Comparison of ENCODE assay signal across 13 cellular contexts in the genomic region with DNA sequence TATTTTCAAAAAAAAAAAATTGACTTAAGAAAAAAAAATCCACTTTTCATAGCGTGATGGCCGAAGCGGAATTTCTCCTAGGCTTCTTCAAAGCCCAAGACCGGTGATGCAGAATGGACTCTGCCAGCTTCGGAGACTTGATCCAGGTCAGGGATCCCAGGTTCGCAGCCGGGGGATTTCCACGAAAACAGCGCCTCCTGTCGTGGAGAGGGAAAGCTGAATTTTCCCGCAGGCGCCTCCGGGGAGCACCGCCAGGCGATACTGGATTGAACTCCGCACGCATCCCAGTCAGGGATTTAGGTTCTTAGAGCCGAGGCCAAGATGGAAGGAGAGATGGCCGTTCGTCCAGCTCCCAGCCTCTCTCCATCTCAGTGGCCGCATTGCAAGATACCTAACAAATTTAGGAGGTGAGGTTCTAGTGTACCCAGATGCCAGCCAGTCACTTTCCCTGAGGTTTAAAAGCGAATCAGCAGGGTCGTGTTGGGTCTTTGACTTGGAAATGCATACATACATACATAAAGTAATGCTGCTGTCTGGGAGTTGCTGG. TPM values are rescaled to one million over a fixed set of nuclear protein-coding genes. Genes with fewer than 3 reads are reported as not detected.
DNase-seq lines count a peak whose midpoint lies in the region; ATAC-seq and TF ChIP-seq lines count a peak whose summit lies in the region.
"Had no signal": no experiment of that assay in that cellular context is flagged by ENCODE, and none has a peak within 500 bp of the region (broad histone marks: within the 10 kb centered on the region; RNA-seq: fewer than 3 reads in every experiment).

No MANE protein-coding gene starts in this region.

- peaks cover 54% of the 10 kb centered on the region for H3K4me1 Mint-ChIP-seq in WTC11
- H3K4me1 Mint-ChIP-seq in immature natural killer cell = peaks cover 11 to 24% of the 10 kb centered on the region in 2 donors
- peaks cover 14 to 40% (median 34%) of the 10 kb centered on the region in 3 donors for H3K4me1 Mint-ChIP-seq in T-cell

- peak overlapping the region; percentile 69 for H3K4me3 Mint-ChIP-seq in WTC11
- peak overlapping the region in 3 of 5 donors; percentile 7 to 21 (median 13) for H3K4me3 Mint-ChIP-seq in immature natural killer cell
- H3K4me3 Mint-ChIP-seq in T-cell = peak overlapping the region in 1 of 3 donors; percentile 45

- H3K27me3 ChIP-seq in right cardiac atrium (ENCODE audit: control insufficient read depth, insufficient read depth) = peaks cover 4% of the 10 kb centered on the region
- H3K27me3 ChIP-seq in heart right ventricle = peaks cover 44 to 99% (median 98%) of the 10 kb centered on the region in 7 donors
- H3K27me3 ChIP-seq in upper lobe of left lung = peaks cover 2 to 63% (median 36%) of the 10 kb centered on the region in 4 donors

- no peak overlapping the region for H3K27ac Mint-ChIP-seq in WTC11
- H3K27ac Mint-ChIP-seq in immature natural killer cell = no peak overlapping the region
- no peak overlapping the region for H3K27ac Mint-ChIP-seq in T-cell

- H3K4me1 ChIP-seq in right cardiac atrium (ENCODE audit: control insufficient read depth, insufficient read depth, low read length) (peaks cover 2% of the 10 kb centered on the region), heart right ventricle (peaks cover 3 to 48% (median 42%) of the 10 kb centered on the region in 9 donors), upper lobe of left lung (peaks cover 26 to 58% (median 40%) of the 10 kb centered on the region in 4 donors)

- POLR2A ChIA-PET in WTC11 (lab: Charles Lee) (interaction anchor here (1.0 kb wide), 1 partner anchor 10 kb away, joined by 4 read pairs; no protein-coding TSS in a partner anchor), T-cell (lab: Charles Lee) (no interaction called here)

- TF ChIP-seq POLR2A in upper lobe of left lung (IDR thresholded peaks at IDR 0.05) = no peak

- WGBS in right cardiac atrium = 6% methylated on average over 23 of the region's 23 CpGs
- 3 to 5% methylated on average over 23 of the region's 23 CpGs for WGBS in heart right ventricle, 2 donors
- WGBS in upper lobe of left lung, 2 donors = 8 to 14% methylated on average over 15 to 23 of the region's 23 CpGs

- intact Hi-C loops in right cardiac atrium (cut with DNase I) (no loop called here), heart right ventricle (cut with DNase I) (loop anchor here in 1 of 10 donors (10.0 kb wide), 1 partner anchor 343 kb away; no protein-coding TSS in a partner anchor)

- H3K36me3 Mint-ChIP-seq in WTC11 (no peaks in the 10 kb centered on the region), immature natural killer cell (peaks cover 0 to 10% (median 9%) of the 10 kb centered on the region in 3 donors), T-cell (no peaks in the 10 kb centered on the region)

- TF ChIP-seq EP300 in upper lobe of left lung (IDR thresholded peaks at IDR 0.05) = no peak

- CTCF ChIA-PET in WTC11 (lab: Charles Lee) = interaction anchor here (0.5 to 4.6 kb wide), 13 partner anchors 10 to 1077 kb away, joined by 3 to 17 read pairs (median 3); no protein-coding TSS in a partner anchor
- CTCF ChIA-PET in T-cell (lab: Charles Lee) = no interaction called here

- no peak for ATAC-seq in right cardiac atrium
- no peak for ATAC-seq in heart right ventricle
- ATAC-seq in WTC11 = no peak; the same call in 1 of the 2 replicates
- no peak for ATAC-seq in upper lobe of left lung (ENCODE audit: low FRiP score in 2 of 2)
- ATAC-seq in HG03135 (IDR thresholded peaks at IDR 0.05; ENCODE audit: unreplicated experiment) = no peak
- no peak for ATAC-seq in T-cell (replicated peaks in 1 of 4)

- H3K9me3 ChIP-seq in right cardiac atrium (ENCODE audit: control insufficient read depth, low read length) (no peaks in the 10 kb centered on the region), heart right ventricle (no peaks in the 10 kb centered on the region), upper lobe of left lung (no peaks in the 10 kb centered on the region)
- H3K9me3 ChIP-seq: pancreas had no signal

- DNase-seq in right cardiac atrium (peak in 1 of 3 donors; percentile 14), heart right ventricle (no peak), WTC11 (ENCODE audit: low spot score) (peak; percentile 72), immature natural killer cell (no peak), upper lobe of left lung (peak; percentile 30 to 54), cerebellar cortex (ENCODE audit: low spot score) (no peak), T-cell (no peak)
- DNase-seq: activated CD4-positive, alpha-beta T cell treated with anti-CD3 and anti-CD28 coated beads for 4 hours; Calu3; effector CD8-positive, alpha-beta T cell had no signal

- peak in 1 of 9 donors; percentile 19 for TF ChIP-seq CTCF in heart right ventricle (IDR thresholded peaks at IDR 0.05)
- TF ChIP-seq CTCF in WTC11 (IDR thresholded peaks at IDR 0.05) = peak; percentile 58; the same call in 1 of the 2 replicates
- TF ChIP-seq CTCF in upper lobe of left lung (IDR thresholded peaks at IDR 0.05) = peak in 4 of 6 experiments; percentile 18 to 57 (median 39)

- peaks cover 96% of the 10 kb centered on the region for H3K27me3 Mint-ChIP-seq in WTC11 (ENCODE audit: low read depth)
- H3K27me3 Mint-ChIP-seq in immature natural killer cell (ENCODE audit: low read depth in 3 of 3) = peaks cover 37 to 57% (median 40%) of the 10 kb centered on the region in 3 donors
- peaks cover 49 to 80% of the 10 kb centered on the region in 2 donors for H3K27me3 Mint-ChIP-seq in T-cell

- no peak overlapping the region for H3K27ac ChIP-seq in right cardiac atrium (ENCODE audit: low read length)
- H3K27ac ChIP-seq in heart right ventricle = no peak overlapping the region
- peak overlapping the region; percentile 72 to 87 (median 83) for H3K27ac ChIP-seq in upper lobe of left lung
- H3K27ac ChIP-seq: HL-60, pancreas had no signal

- H3K9me3 Mint-ChIP-seq in WTC11 = no peaks in the 10 kb centered on the region
- H3K9me3 Mint-ChIP-seq in immature natural killer cell = peaks cover 14 to 61% (median 35%) of the 10 kb centered on the region in 6 donors
- no peaks in the 10 kb centered on the region for H3K9me3 Mint-ChIP-seq in T-cell

- H3K4me3 ChIP-seq in right cardiac atrium (ENCODE audit: low read length) (peak overlapping the region; percentile 21), heart right ventricle (peak overlapping the region in 1 of 10 donors; percentile 10), upper lobe of left lung (peak overlapping the region in 3 of 4 donors; percentile 34 to 47 (median 44))

- H3K36me3 ChIP-seq in heart right ventricle = no peaks in the 10 kb centered on the region
- no peaks in the 10 kb centered on the region for H3K36me3 ChIP-seq in upper lobe of left lung
- H3K36me3 ChIP-seq: pancreas had no signal

TF ChIP-seq in WTC11, 78 proteins besides CTCF, POLR2A, EP300 and RAD21:
- TF ChIP-seq, protein P1, sequence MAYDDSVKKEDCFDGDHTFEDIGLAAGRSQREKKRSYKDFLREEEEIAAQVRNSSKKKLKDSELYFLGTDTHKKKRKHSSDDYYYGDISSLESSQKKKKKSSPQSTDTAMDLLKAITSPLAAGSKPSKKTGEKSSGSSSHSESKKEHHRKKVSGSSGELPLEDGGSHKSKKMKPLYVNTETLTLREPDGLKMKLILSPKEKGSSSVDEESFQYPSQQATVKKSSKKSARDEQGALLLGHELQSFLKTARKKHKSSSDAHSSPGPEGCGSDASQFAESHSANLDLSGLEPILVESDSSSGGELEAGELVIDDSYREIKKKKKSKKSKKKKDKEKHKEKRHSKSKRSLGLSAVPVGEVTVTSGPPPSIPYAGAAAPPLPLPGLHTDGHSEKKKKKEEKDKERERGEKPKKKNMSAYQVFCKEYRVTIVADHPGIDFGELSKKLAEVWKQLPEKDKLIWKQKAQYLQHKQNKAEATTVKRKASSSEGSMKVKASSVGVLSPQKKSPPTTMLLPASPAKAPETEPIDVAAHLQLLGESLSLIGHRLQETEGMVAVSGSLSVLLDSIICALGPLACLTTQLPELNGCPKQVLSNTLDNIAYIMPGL (CRISPR knock-in tag; IDR thresholded peaks at IDR 0.05) = 0 out of 2 replicates have a peak, but pooled peaks have one; percentile 39
- TF ChIP-seq ZNF263 (CRISPR knock-in tag; IDR thresholded peaks at IDR 0.05; ENCODE audit: low read depth) (peak; percentile 87), RORB (CRISPR knock-in tag; IDR thresholded peaks at IDR 0.05) (no peak), HMGA2 (CRISPR knock-in tag; IDR thresholded peaks at IDR 0.05) (no peak)

RNA-seq across cellular contexts. Expression of a gene that starts 2.2 kb away (rescaled TPM):
- total RNA-seq in right cardiac atrium = not detected
- polyA plus RNA-seq in right cardiac atrium = not detected
- not detected for total RNA-seq in heart right ventricle
- polyA plus RNA-seq in heart right ventricle = not detected
- total RNA-seq in WTC11 (2021) = 0.09 to 0.11 TPM in 2 of 3 replicates, not detected in the other
- not detected for polyA plus RNA-seq in immature natural killer cell
- total RNA-seq in upper lobe of left lung = 10 to 100 TPM in 3 of 6 donors, 1 to 10 TPM in 3; 5.2 to 63.9 (median 10.8) TPM
- not detected for total RNA-seq in T-cell

RNA-seq across cellular contexts. Expression of a gene that starts 2.6 kb away (rescaled TPM):
- not detected for total RNA-seq in right cardiac atrium
- polyA plus RNA-seq in right cardiac atrium = not detected
- total RNA-seq in heart right ventricle = not detected
- not detected for polyA plus RNA-seq in heart right ventricle
- total RNA-seq in WTC11 (2021) = 0.21 to 0.34 TPM (median 0.28 TPM) in 3 replicates
- polyA plus RNA-seq in immature natural killer cell = not detected
- 10 to 100 TPM; 25.1 to 69.2 (median 34.6) TPM for total RNA-seq in upper lobe of left lung
- total RNA-seq in T-cell = under 1 TPM in 4 of 5 donors, not detected in 1; 0.23 to 0.67 (median 0.57) TPM

Comparison
In these comparisons a context has a peak if more than half of its experiments do, and no peak if none do; other contexts are left out.
1. DNase-seq: peak in WTC11 (single experiment) and upper lobe of left lung (2 of 2); none in heart right ventricle (0 of 2), immature natural killer cell (0 of 3), cerebellar cortex (single experiment) and T-cell (0 of 34).
2. H3K27ac ChIP-seq: peak in upper lobe of left lung (4 of 4); none in right cardiac atrium (single experiment) and heart right ventricle (0 of 10).
3. RNA of a gene that starts 2.6 kb away (total RNA-seq): 25.1 to 69.2 TPM in upper lobe of left lung; 0.23 to 0.67 TPM in T-cell, 0.21 to 0.34 TPM in WTC11, not detected in right cardiac atrium and not detected in heart right ventricle; every median in the first group is over 10 times any median in the second.